20 cellular contexts compared by ENCODE assay signal in the genomic region with DNA sequence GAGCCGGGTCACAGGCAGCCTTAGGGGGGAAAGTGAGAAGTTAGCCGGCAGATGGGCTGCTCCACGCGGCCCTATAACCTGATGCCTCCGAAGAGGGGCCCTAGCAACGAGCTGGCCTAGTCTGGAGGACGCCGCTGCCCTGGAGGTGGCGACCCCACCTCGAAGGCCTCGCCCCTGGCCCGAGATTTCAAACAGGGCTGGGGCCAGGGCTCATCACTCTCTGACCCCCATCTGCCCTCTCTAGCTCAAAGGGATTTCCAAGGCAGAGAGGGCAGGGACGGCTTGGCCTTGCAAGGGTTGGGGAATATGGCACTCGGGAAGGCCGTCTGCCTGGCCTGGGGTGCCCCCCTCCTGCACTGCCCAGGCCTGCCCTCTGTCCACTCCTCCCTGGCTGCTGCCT. TPM values are rescaled to one million over a fixed set of nuclear protein-coding genes. Genes with fewer than 3 reads are reported as not detected.
"Had no signal": no experiment of that assay in that cellular context is flagged by ENCODE, and none has a peak within 500 bp of the region (broad histone marks: within the 10 kb centered on the region; RNA-seq: fewer than 3 reads in every experiment).

No MANE protein-coding gene starts in this region.

- DNase-seq: activated CD4-positive, alpha-beta T cell treated with anti-CD3 and anti-CD28 coated beads, Interleukin-2, amount 10 ng/mL, durations not matched to agents 7 days and 5 days; activated CD4-positive, CD25-positive, alpha-beta regulatory T cell; activated naive CD4-positive, alpha-beta T cell treated with anti-CD3 and anti-CD28 coated beads for 36 hours; activated naive CD8-positive, alpha-beta T cell treated with anti-CD3 and anti-CD28 coated beads, Interleukin-2, amount 50 U/mL, for 24 hours; cerebellar nuclear complex; dermis blood vessel endothelial cell; hippocampal formation; kidney glomerular epithelial cell; stimulated activated CD4-positive, alpha-beta T cell treated with anti-CD3 and anti-CD28 coated beads, Interleukin-12 subunit alpha, Interleukin-12 subunit beta, amount 100 ng/mL, for 4 hours; stimulated activated CD4-positive, alpha-beta T cell treated with anti-CD3 and anti-CD28 coated beads, Interleukin-2, amount 100 ng/mL, for 24 hours; T-helper 17 cell; uterus had no signal

- ATAC-seq: activated naive CD8-positive, alpha-beta T cell treated with anti-CD3 and anti-CD28 coated beads, Interleukin-2, amount 50 U/mL, for 24 hours; T-helper 17 cell had no signal

- H3K9me3 ChIP-seq: tibial artery, uterus had no signal

- H3K4me3 Mint-ChIP-seq: activated CD4-positive, alpha-beta T cell treated with anti-CD3 and anti-CD28 coated beads, Interleukin-2, amount 10 ng/mL, durations not matched to agents 7 days and 5 days; activated naive CD4-positive, alpha-beta T cell treated with anti-CD3 and anti-CD28 coated beads for 36 hours; activated naive CD8-positive, alpha-beta T cell treated with anti-CD3 and anti-CD28 coated beads, Interleukin-2, amount 50 U/mL, for 24 hours; activated T-helper 1 cell treated with anti-CD3 and anti-CD28 coated beads, Interleukin-12 subunit alpha, Interleukin-12 subunit beta, Interleukin-2, Interleukin-4 antibody, amounts not matched to agents 30 ng/mL and 10 ng/mL and 1 ng/mL, durations not matched to agents 14 hours and 24 hours and 36 hours; nephron; T-helper 17 cell had no signal

- H3K36me3 ChIP-seq: tibial artery, uterus had no signal

- H3K27ac Mint-ChIP-seq: activated CD4-positive, alpha-beta T cell treated with anti-CD3 and anti-CD28 coated beads, Interleukin-2, amount 10 ng/mL, durations not matched to agents 7 days and 5 days; activated naive CD4-positive, alpha-beta T cell treated with anti-CD3 and anti-CD28 coated beads for 36 hours; activated naive CD8-positive, alpha-beta T cell treated with anti-CD3 and anti-CD28 coated beads, Interleukin-2, amount 50 U/mL, for 24 hours; activated T-helper 1 cell treated with anti-CD3 and anti-CD28 coated beads, Interleukin-12 subunit alpha, Interleukin-12 subunit beta, Interleukin-2, Interleukin-4 antibody, amounts not matched to agents 30 ng/mL and 10 ng/mL and 1 ng/mL, durations not matched to agents 14 hours and 24 hours and 36 hours; T-helper 17 cell had no signal

- H3K4me3 ChIP-seq: tibial artery, uterus had no signal

- H3K4me1 Mint-ChIP-seq: activated CD4-positive, alpha-beta T cell treated with anti-CD3 and anti-CD28 coated beads, Interleukin-2, amount 10 ng/mL, durations not matched to agents 7 days and 5 days; activated naive CD8-positive, alpha-beta T cell treated with anti-CD3 and anti-CD28 coated beads, Interleukin-2, amount 50 U/mL, for 24 hours; T-helper 17 cell had no signal

- H3K27me3 ChIP-seq: uterus had no signal

- H3K27ac ChIP-seq: tibial artery, uterus had no signal

- H3K4me1 ChIP-seq: tibial artery, uterus had no signal

- H3K9me3 Mint-ChIP-seq: activated CD4-positive, alpha-beta T cell treated with anti-CD3 and anti-CD28 coated beads, Interleukin-2, amount 10 ng/mL, durations not matched to agents 7 days and 5 days; activated naive CD4-positive, alpha-beta T cell treated with anti-CD3 and anti-CD28 coated beads for 36 hours; activated naive CD8-positive, alpha-beta T cell treated with anti-CD3 and anti-CD28 coated beads, Interleukin-2, amount 50 U/mL, for 24 hours; activated T-helper 1 cell treated with anti-CD3 and anti-CD28 coated beads, Interleukin-12 subunit alpha, Interleukin-12 subunit beta, Interleukin-2, Interleukin-4 antibody, amounts not matched to agents 30 ng/mL and 10 ng/mL and 1 ng/mL, durations not matched to agents 14 hours and 24 hours and 36 hours; nephron had no signal

RNA-seq across cellular contexts. Expression of gene TIFAB, which starts 25.4 kb away (rescaled TPM):
- total RNA-seq: activated CD4-positive, alpha-beta T cell treated with anti-CD3 and anti-CD28 coated beads, Interleukin-2, amount 10 ng/mL, durations not matched to agents 7 days and 5 days; activated CD8-positive, alpha-beta memory T cell treated with anti-CD3 and anti-CD28 coated beads for 36 hours; activated naive CD4-positive, alpha-beta T cell treated with anti-CD3 and anti-CD28 coated beads for 36 hours; activated T-helper 1 cell treated with anti-CD3 and anti-CD28 coated beads, Interleukin-12 subunit alpha, Interleukin-12 subunit beta, Interleukin-2, Interleukin-4 antibody, amounts not matched to agents 30 ng/mL and 10 ng/mL and 1 ng/mL, durations not matched to agents 14 hours and 24 hours and 36 hours; dermis blood vessel endothelial cell; osteocyte; pulmonary artery endothelial cell had no signal
- polyA plus RNA-seq: aorta had no signal

RNA-seq across cellular contexts. Expression of gene DCANP1, which starts 30.4 kb away (rescaled TPM):
- total RNA-seq: activated CD4-positive, alpha-beta T cell treated with anti-CD3 and anti-CD28 coated beads, Interleukin-2, amount 10 ng/mL, durations not matched to agents 7 days and 5 days; activated CD8-positive, alpha-beta memory T cell treated with anti-CD3 and anti-CD28 coated beads for 36 hours; activated naive CD4-positive, alpha-beta T cell treated with anti-CD3 and anti-CD28 coated beads for 36 hours; activated T-helper 1 cell treated with anti-CD3 and anti-CD28 coated beads, Interleukin-12 subunit alpha, Interleukin-12 subunit beta, Interleukin-2, Interleukin-4 antibody, amounts not matched to agents 30 ng/mL and 10 ng/mL and 1 ng/mL, durations not matched to agents 14 hours and 24 hours and 36 hours; aorta; dermis blood vessel endothelial cell; osteocyte; pulmonary artery endothelial cell; uterus had no signal
- polyA plus RNA-seq: liver had no signal

RNA-seq across cellular contexts. Expression of gene NEUROG1, which starts 58.2 kb away (rescaled TPM):
- total RNA-seq: activated CD4-positive, alpha-beta T cell treated with anti-CD3 and anti-CD28 coated beads, Interleukin-2, amount 10 ng/mL, durations not matched to agents 7 days and 5 days; activated CD8-positive, alpha-beta memory T cell treated with anti-CD3 and anti-CD28 coated beads for 36 hours; activated naive CD4-positive, alpha-beta T cell treated with anti-CD3 and anti-CD28 coated beads for 36 hours; activated T-helper 1 cell treated with anti-CD3 and anti-CD28 coated beads, Interleukin-12 subunit alpha, Interleukin-12 subunit beta, Interleukin-2, Interleukin-4 antibody, amounts not matched to agents 30 ng/mL and 10 ng/mL and 1 ng/mL, durations not matched to agents 14 hours and 24 hours and 36 hours; aorta; dermis blood vessel endothelial cell; liver; osteocyte; pulmonary artery endothelial cell; T-helper 17 cell; uterus had no signal
- polyA plus RNA-seq: aorta, liver had no signal
